21 cellular contexts compared by ENCODE assay signal in genomic region chr12:114678718-114679117, GRCh38. TPM values are rescaled to one million over a fixed set of nuclear protein-coding genes. Genes with fewer than 3 reads are reported as not detected.
DNase-seq lines count a peak whose midpoint lies in the region; ATAC-seq and TF ChIP-seq lines count a peak whose summit lies in the region.
"Had no signal": no experiment of that assay in that cellular context is flagged by ENCODE, and none has a peak within 500 bp of the region (broad histone marks: within the 10 kb centered on the region; RNA-seq: fewer than 3 reads in every experiment).

No MANE protein-coding gene starts in this region.

- TF ChIP-seq EP300 in transverse colon (IDR thresholded peaks at IDR 0.05; ENCODE audit: low read depth), result no peak

- H3K23ac ChIP-seq in trophoblast cell (ENCODE audit: low read length), result peak overlapping the region; percentile 64

- TF ChIP-seq POLR2A in transverse colon (IDR thresholded peaks at IDR 0.05), result no peak

- no peaks in the 10 kb centered on the region for H3K9me3 ChIP-seq in PC-3 (ENCODE audit: low read length)
- H3K9me3 ChIP-seq in fibroblast of lung (ENCODE audit: control insufficient read depth, insufficient read depth, low read depth, low read length), result no peaks in the 10 kb centered on the region
- H3K9me3 ChIP-seq in trophoblast cell (ENCODE audit: insufficient read depth, low read depth, low read length), result no peaks in the 10 kb centered on the region
- no peaks in the 10 kb centered on the region for H3K9me3 ChIP-seq in transverse colon
- H3K9me3 ChIP-seq: MG63 had no signal

- H3K4me2 ChIP-seq in PC-3 (ENCODE audit: low read length) (peak overlapping the region; percentile 92), fibroblast of lung (ENCODE audit: extremely low read depth, insufficient read depth, low read length) (peak overlapping the region; percentile 89), trophoblast cell (ENCODE audit: low read length) (peak overlapping the region; percentile 68)
- H3K4me2 ChIP-seq: BLaER1 treated with 17β-estradiol and CSF1 and Interleukin-3, amounts not matched to agents 10 nM and 100 nM had no signal

- no peak overlapping the region for H2BK5ac ChIP-seq in trophoblast cell (ENCODE audit: low read depth, low read length, poor library complexity)

- no peak overlapping the region for H4K12ac ChIP-seq in trophoblast cell (ENCODE audit: low read depth, low read length)

- TF ChIP-seq CTCF in AG09309 (IDR thresholded peaks at IDR 0.05; ENCODE audit: control insufficient read depth, insufficient read depth, low read depth, low read length, missing control alignments) (no peak), PC-3 (conservative IDR thresholded peaks at IDR 0.05; ENCODE audit: low read depth, low read length) (no peak), fibroblast of lung (conservative IDR thresholded peaks at IDR 0.05 in 1 of 2, IDR thresholded peaks at IDR 0.05 in 1 of 2; ENCODE audit: low read depth in 1 of 2, low read length in 2 of 2) (no peak), transverse colon (IDR thresholded peaks at IDR 0.05) (no peak)

- peaks cover 52% of the 10 kb centered on the region for H3K79me1 ChIP-seq in trophoblast cell (ENCODE audit: low read length)

- H2BK12ac ChIP-seq in trophoblast cell (ENCODE audit: low read length), result peak overlapping the region; percentile 20

- peaks cover 56% of the 10 kb centered on the region for H4K20me1 ChIP-seq in PC-3 (ENCODE audit: low read length)
- H4K20me1 ChIP-seq in fibroblast of lung (ENCODE audit: control insufficient read depth, extremely low read depth, insufficient read depth, low read length), result no peaks in the 10 kb centered on the region

- H3K9me2 ChIP-seq in PC-3 (replicated peaks; ENCODE audit: low read length), result no peaks in the 10 kb centered on the region

- peak overlapping the region; percentile 97 for H3K4ac ChIP-seq in trophoblast cell (ENCODE audit: low read depth, low read length)

- CTCF ChIA-PET in PC-3 (lab: Charles Lee), result no interaction called here

- no peak overlapping the region for H2BK120ac ChIP-seq in trophoblast cell (ENCODE audit: insufficient read depth, low read length, poor library complexity)

- no peak overlapping the region for H3K18ac ChIP-seq in trophoblast cell (ENCODE audit: low read length)

- peaks cover 76% of the 10 kb centered on the region for H3K36me3 ChIP-seq in PC-3 (ENCODE audit: low read depth, low read length)
- peaks cover 18% of the 10 kb centered on the region for H3K36me3 ChIP-seq in fibroblast of lung (ENCODE audit: control insufficient read depth, insufficient read depth, low read length)
- peaks cover 36 to 58% of the 10 kb centered on the region in 2 experiments for H3K36me3 ChIP-seq in trophoblast cell (ENCODE audit: control insufficient read depth in 1 of 2, insufficient read depth in 2 of 2, low read length in 2 of 2)
- no peaks in the 10 kb centered on the region for H3K36me3 ChIP-seq in transverse colon

- peak overlapping the region; percentile 16 for H3K14ac ChIP-seq in trophoblast cell (ENCODE audit: low read length)

- WGBS in trophoblast cell (ENCODE audit: extremely low coverage, insufficient coverage, insufficient read length), result no CpG with 5 or more reads among the region's 2 CpGs
- WGBS in transverse colon (ENCODE audit: low coverage in 1 of 2), 2 donors, result 65% methylated on average over 2 of the region's 2 CpGs; no CpG with 5 or more reads in 1 of the 2 donors

- intact Hi-C loops in PC-3 (cut with micrococcal nuclease), result no loop called here
- intact Hi-C loops in transverse colon (cut with DNase I; ENCODE audit: low total_unique reads), result no loop called here

- H3K27me3 ChIP-seq in PC-3 (ENCODE audit: low read length) (no peaks in the 10 kb centered on the region), fibroblast of lung (ENCODE audit: control insufficient read depth, insufficient read depth, low read length) (no peaks in the 10 kb centered on the region), trophoblast cell (ENCODE audit: insufficient read depth, low read length) (no peaks in the 10 kb centered on the region), transverse colon (peaks cover 21% of the 10 kb centered on the region)
- H3K27me3 ChIP-seq: MG63 had no signal

- H3K27ac ChIP-seq in PC-3 (ENCODE audit: low read length), result peak overlapping the region; percentile 95
- peak overlapping the region; percentile 95 for H3K27ac ChIP-seq in fibroblast of lung (ENCODE audit: insufficient read depth, low read length)
- peak overlapping the region; percentile 75 for H3K27ac ChIP-seq in trophoblast cell (ENCODE audit: low read depth, low read length)
- no peak overlapping the region for H3K27ac ChIP-seq in transverse colon
- H3K27ac ChIP-seq: BLaER1 treated with 17β-estradiol and CSF1 and Interleukin-3, amounts not matched to agents 10 nM and 100 nM had no signal

- no peak for ATAC-seq in PC-3
- no peak for ATAC-seq in HG03520 (IDR thresholded peaks at IDR 0.05; ENCODE audit: unreplicated experiment)
- ATAC-seq: activated CD4-positive, alpha-beta T cell treated with anti-CD3 and anti-CD28 coated beads for 36 hours; left colon; stimulated activated naive CD8-positive, alpha-beta T cell treated with anti-CD3 and anti-CD28 coated beads, Interleukin-15, Interleukin-2, amounts not matched to agents 100 U/mL and 50 U/mL, for 24 hours had no signal

- peak overlapping the region; percentile 36 for H4K8ac ChIP-seq in trophoblast cell (ENCODE audit: low read depth, low read length)

- DNase-seq in AG09309 (ENCODE audit: low read depth) (no peak), PC-3 (peak; percentile 28), fibroblast of lung (ENCODE audit: low read depth in 2 of 2) (no peak), trophoblast cell (no peak), transverse colon (no peak), dedifferentiated amniotic fluid mesenchymal stem cell (ENCODE audit: extremely low spot score) (no peak)
- no peak for DNase-seq in activated T-cell treated with anti-CD3 and anti-CD28 coated beads, Interleukin-2, amount 50 U/mL, for 1 hour
- DNase-seq: activated CD4-positive, alpha-beta T cell treated with anti-CD3 and anti-CD28 coated beads for 36 hours; activated naive CD4-positive, alpha-beta T cell treated with anti-CD3 and anti-CD28 coated beads, Interleukin-2, amount 50 U/mL, for 16 hours; DMS53; hippocampal formation; left colon; MG63; NCI-H2107; NCI-H774; small intestine; stimulated activated naive CD8-positive, alpha-beta T cell treated with anti-CD3 and anti-CD28 coated beads, Interleukin-15, Interleukin-2, amounts not matched to agents 100 U/mL and 50 U/mL, for 24 hours; T-helper 2 cell had no signal

- H3F3A ChIP-seq in PC-3 (ENCODE audit: low read length, unreplicated experiment), result peaks cover 8% of the 10 kb centered on the region

- peak overlapping the region; percentile 97 for H3K9ac ChIP-seq in PC-3 (ENCODE audit: low read length)
- H3K9ac ChIP-seq in fibroblast of lung (ENCODE audit: insufficient read depth, low read length), result peak overlapping the region; percentile 13
- H3K9ac ChIP-seq in trophoblast cell (ENCODE audit: low read length), result peak overlapping the region; percentile 2
- H3K9ac ChIP-seq: BLaER1 treated with 17β-estradiol and CSF1 and Interleukin-3, amounts not matched to agents 10 nM and 100 nM had no signal

- no TSS peak for BruUV-seq in PC-3 (replicated peaks; lab: Mats Ljungman, UMichigan)

- H2AFZ ChIP-seq in PC-3 (ENCODE audit: low read length) (no peak overlapping the region), fibroblast of lung (ENCODE audit: low read length) (no peak overlapping the region), trophoblast cell (ENCODE audit: insufficient read depth, low read length, poor library complexity) (no peak overlapping the region)

- in situ Hi-C loops in transverse colon (cut with MboI; ENCODE audit: low pct_ligation_motif_present in 1 of 4, low pct_unique_long_range_greater_than_20kb in 1 of 4, low sequenced_read_pairs in 3 of 4), result loop anchor here in 1 of 4 donors (5.0 kb wide), 1 partner anchor 1074 kb away; no protein-coding TSS in a partner anchor

- POLR2A ChIA-PET in PC-3 (lab: Charles Lee; ENCODE audit: unreplicated experiment), result interaction anchor here (0.6 kb wide), 1 partner anchor 478 kb away, joined by 37 read pairs; no protein-coding TSS in a partner anchor

- peaks cover 100% of the 10 kb centered on the region for H3K79me2 ChIP-seq in PC-3 (ENCODE audit: low read length)
- peaks cover 100% of the 10 kb centered on the region for H3K79me2 ChIP-seq in fibroblast of lung (ENCODE audit: control insufficient read depth, insufficient read depth, low read length)
- H3K79me2 ChIP-seq in trophoblast cell (ENCODE audit: control insufficient read depth, insufficient read depth, low read length, poor library complexity), result peaks cover 55% of the 10 kb centered on the region

- peak overlapping the region; percentile 78 for H3K4me3 ChIP-seq in AG09309 (ENCODE audit: control insufficient read depth, low read depth, low read length)
- peak overlapping the region; percentile 94 for H3K4me3 ChIP-seq in PC-3 (ENCODE audit: low read length)
- H3K4me3 ChIP-seq in fibroblast of lung (replicated peaks in 1 of 4; ENCODE audit: control extremely low read depth in 1 of 4, insufficient read depth in 1 of 4, low read depth in 3 of 4, low read length in 4 of 4), result peak overlapping the region; percentile 63 to 97 (median 90)
- H3K4me3 ChIP-seq in trophoblast cell (ENCODE audit: low read depth, low read length), result no peak overlapping the region
- H3K4me3 ChIP-seq in transverse colon, result no peak overlapping the region
- H3K4me3 ChIP-seq: BLaER1 treated with 17β-estradiol and CSF1 and Interleukin-3, amounts not matched to agents 10 nM and 100 nM; HAP-1; MG63 had no signal

- H3K4me1 ChIP-seq in PC-3 (ENCODE audit: insufficient read depth, low read length) (peaks cover 60% of the 10 kb centered on the region), fibroblast of lung (ENCODE audit: control insufficient read depth, extremely low read depth, insufficient read depth, low read length) (peaks cover 28% of the 10 kb centered on the region), trophoblast cell (ENCODE audit: control insufficient read depth in 1 of 2, insufficient read depth in 2 of 2, low read length in 2 of 2) (peaks cover 23 to 30% of the 10 kb centered on the region in 2 experiments), transverse colon (no peaks in the 10 kb centered on the region)

- no peak overlapping the region for H2AK5ac ChIP-seq in trophoblast cell (ENCODE audit: low read length)

- peak overlapping the region; percentile 4 for H4K91ac ChIP-seq in trophoblast cell (ENCODE audit: low read depth, low read length)

RNA-seq across cellular contexts. Expression of gene TBX3, which starts 5.3 kb away (rescaled TPM):
- total RNA-seq in PC-3 (2014; rRNA removed) (89.4 and 123 TPM in 2 replicates), fibroblast of lung (39.5 and 66.4 TPM in 2 replicates), transverse colon (10 to 100 TPM in 1 of 4 donors, 1 to 10 TPM in 3; 2.8 to 11.9 (median 5.9) TPM)
- polyA plus RNA-seq in fibroblast of lung, result 19.9 and 33.0 TPM in 2 replicates
- 20.4 and 31.2 TPM in 2 replicates for polyA plus RNA-seq in fibroblast of lung (2012)
- polyA minus RNA-seq in fibroblast of lung (ENCODE audit: low replicate concordance), result 14.4 and 23.9 TPM in 2 replicates
- 292 and 302 TPM in 2 replicates for polyA plus RNA-seq in trophoblast cell (2013)
- total RNA-seq: activated CD4-positive, alpha-beta T cell treated with anti-CD3 and anti-CD28 coated beads for 36 hours had no signal

Comparison
In these comparisons a context has a peak if more than half of its experiments do, and no peak if none do; other contexts are left out.
1. H3K4me3 ChIP-seq: peak in AG09309 (single experiment), PC-3 (single experiment) and fibroblast of lung (4 of 4); none in trophoblast cell (single experiment) and transverse colon (0 of 4).
2. H3K27ac ChIP-seq: peak in PC-3 (single experiment), fibroblast of lung (single experiment) and trophoblast cell (single experiment); none in transverse colon (0 of 4).
3. H3K9ac ChIP-seq: peak in every context shown above with its lines; median percentile 97 in PC-3; 13 in fibroblast of lung; 2 in trophoblast cell.
4. Peak in every context shown above with its lines, with median percentiles within 50 percentile points of each other: H3K4me2 ChIP-seq.